Comparison of ENCODE assay signal across 18 cellular contexts in genomic region chr17:27266228-27266627, GRCh38. TPM values are rescaled to one million over a fixed set of nuclear protein-coding genes. Genes with fewer than 3 reads are reported as not detected.
DNase-seq lines count a peak whose midpoint lies in the region; ATAC-seq and TF ChIP-seq lines count a peak whose summit lies in the region.
"Had no signal": no experiment of that assay in that cellular context is flagged by ENCODE, and none has a peak within 500 bp of the region (broad histone marks: within the 10 kb centered on the region; RNA-seq: fewer than 3 reads in every experiment).

No MANE protein-coding gene starts in this region.

- H3K27me3 Mint-ChIP-seq in progenitor cell of endocrine pancreas = peaks cover 4% of the 10 kb centered on the region

- intact Hi-C loops in heart right ventricle (cut with DNase I) (no loop called here), left cardiac atrium (cut with DNase I) (no loop called here), upper lobe of right lung (cut with DNase I) (no loop called here)

- H3K9me3 Mint-ChIP-seq in progenitor cell of endocrine pancreas (ENCODE audit: low read depth) = no peaks in the 10 kb centered on the region
- H3K9me3 Mint-ChIP-seq: CD4-positive, alpha-beta T cell; CD8-positive, alpha-beta T cell had no signal

- H3K4me3 Mint-ChIP-seq in progenitor cell of endocrine pancreas (ENCODE audit: low read depth) = no peak overlapping the region
- H3K4me3 Mint-ChIP-seq: CD4-positive, alpha-beta T cell; CD8-positive, alpha-beta T cell had no signal

- H3K27ac Mint-ChIP-seq in progenitor cell of endocrine pancreas = no peak overlapping the region
- H3K27ac Mint-ChIP-seq: CD4-positive, alpha-beta T cell; CD8-positive, alpha-beta T cell had no signal

- H3K4me1 Mint-ChIP-seq in progenitor cell of endocrine pancreas (ENCODE audit: low read depth) = peaks cover 4% of the 10 kb centered on the region

- 63 to 70% methylated on average over 1 of the region's 1 CpG for WGBS in heart right ventricle, 2 donors

- H3K27ac ChIP-seq in heart right ventricle = peak overlapping the region in 7 of 10 donors; percentile 40 to 74 (median 66)
- peak overlapping the region; percentile 18; the same call in 1 of the 2 replicates for H3K27ac ChIP-seq in C4-2B
- H3K27ac ChIP-seq in VCaP = peak overlapping the region; percentile 73
- H3K27ac ChIP-seq in upper lobe of right lung = peak overlapping the region; percentile 43
- H3K27ac ChIP-seq: BLaER1 had no signal

- TF ChIP-seq CTCF in heart right ventricle (IDR thresholded peaks at IDR 0.05) (no peak), C4-2B (conservative IDR thresholded peaks at IDR 0.05) (no peak), VCaP (conservative IDR thresholded peaks at IDR 0.05) (no peak), upper lobe of right lung (IDR thresholded peaks at IDR 0.05) (no peak), progenitor cell of endocrine pancreas (IDR thresholded peaks at IDR 0.05; ENCODE audit: unreplicated experiment) (no peak)

- H3K9me3 ChIP-seq in heart right ventricle = no peaks in the 10 kb centered on the region
- H3K9me3 ChIP-seq in upper lobe of right lung = no peaks in the 10 kb centered on the region
- H3K9me3 ChIP-seq: BE2C, BLaER1, Caco-2 had no signal

- no peak overlapping the region for H3K4me3 ChIP-seq in heart right ventricle
- H3K4me3 ChIP-seq in upper lobe of right lung = no peak overlapping the region
- H3K4me3 ChIP-seq: BLaER1 had no signal

- H3K27me3 ChIP-seq in heart right ventricle (no peaks in the 10 kb centered on the region), upper lobe of right lung (no peaks in the 10 kb centered on the region)
- H3K27me3 ChIP-seq: BE2C, BLaER1 had no signal

- no peak for DNase-seq in heart right ventricle
- no peak for DNase-seq in left cardiac atrium
- DNase-seq in upper lobe of right lung = no peak
- no peak for DNase-seq in progenitor cell of endocrine pancreas (ENCODE audit: low spot score, unreplicated experiment)
- DNase-seq in retina = no peak
- DNase-seq: 8988T; ACHN; BE2C; C1 segment of cervical spinal cord; Caco-2; Calu3; CD4-positive, alpha-beta T cell; CD8-positive, alpha-beta T cell; DMS79 treated with DMSO at 0.1 percent for 48 hours; GF-D8 had no signal

- H3K36me3 Mint-ChIP-seq in progenitor cell of endocrine pancreas (ENCODE audit: insufficient read depth) = no peaks in the 10 kb centered on the region
- H3K36me3 Mint-ChIP-seq: CD8-positive, alpha-beta T cell had no signal

- ATAC-seq in heart right ventricle (peak in 5 of 8 donors; percentile 38 to 70 (median 62)), left cardiac atrium (no peak), upper lobe of right lung (no peak)
- ATAC-seq: CD8-positive, alpha-beta T cell had no signal

- H3K36me3 ChIP-seq in heart right ventricle (no peaks in the 10 kb centered on the region), upper lobe of right lung (no peaks in the 10 kb centered on the region)
- H3K36me3 ChIP-seq: BE2C, BLaER1 had no signal

- H3K4me1 ChIP-seq in heart right ventricle (peaks cover 0 to 60% (median 24%) of the 10 kb centered on the region in 9 donors), upper lobe of right lung (peaks cover 13% of the 10 kb centered on the region)
- H3K4me1 ChIP-seq: BE2C, BLaER1 had no signal

RNA-seq across cellular contexts. Expression of gene WSB1, which starts 27.7 kb away (rescaled TPM):
- 10 to 100 TPM; 50.0 to 94.2 (median 60.5) TPM for total RNA-seq in heart right ventricle
- polyA plus RNA-seq in heart right ventricle = 100 to 1,000 TPM in 1 of 2 donors, 10 to 100 TPM in 1; 42.5 to 125 TPM
- 100 to 1,000 TPM in 1 of 2 donors, 10 to 100 TPM in 1; 69.3 to 119 TPM for total RNA-seq in left cardiac atrium
- total RNA-seq in upper lobe of right lung = 360 TPM
- 452 and 468 TPM in 2 replicates for total RNA-seq in progenitor cell of endocrine pancreas

Comparison
In these comparisons a context has a peak if more than half of its experiments do, and no peak if none do; other contexts are left out.
1. ATAC-seq: peak in heart right ventricle (5 of 8); none in left cardiac atrium (0 of 2) and upper lobe of right lung (single experiment).
2. H3K27ac ChIP-seq: peak in every context shown above with its lines; median percentile 73 in VCaP; 66 in heart right ventricle; 43 in upper lobe of right lung; 18 in C4-2B.